Comparison of ENCODE assay signal across 9 cellular contexts in genomic region chr1:1788646-1789431, GRCh38. TPM values are rescaled to one million over a fixed set of nuclear protein-coding genes. Genes with fewer than 3 reads are reported as not detected.
DNase-seq lines count a peak whose midpoint lies in the region; ATAC-seq lines count a peak whose summit lies in the region.
"Had no signal": no experiment of that assay in that cellular context is flagged by ENCODE, and none has a peak within 500 bp of the region (broad histone marks: within the 10 kb centered on the region; RNA-seq: fewer than 3 reads in every experiment).

No MANE protein-coding gene starts in this region.

- peaks cover 81% of the 10 kb centered on the region for H3K36me3 Mint-ChIP-seq in central memory CD8-positive, alpha-beta T cell (ENCODE audit: insufficient read depth)
- peaks cover 6 to 90% (median 9%) of the 10 kb centered on the region in 3 donors for H3K36me3 Mint-ChIP-seq in naive thymus-derived CD8-positive, alpha-beta T cell

- peak overlapping the region; percentile 34 for H3K27ac Mint-ChIP-seq in central memory CD8-positive, alpha-beta T cell (ENCODE audit: low read depth)
- H3K27ac Mint-ChIP-seq in naive thymus-derived CD8-positive, alpha-beta T cell: peak overlapping the region in 6 of 10 donors; percentile 52 to 84 (median 74)

- ATAC-seq in central memory CD8-positive, alpha-beta T cell (replicated peaks; ENCODE audit: extremely low read depth, poor library complexity, severe bottlenecking): no peak
- ATAC-seq in naive thymus-derived CD8-positive, alpha-beta T cell: no peak
- no peak for ATAC-seq in GM18858 (IDR thresholded peaks at IDR 0.05; ENCODE audit: unreplicated experiment)
- ATAC-seq: activated T-cell treated with anti-CD3 and anti-CD28 coated beads, Interleukin-2, amount 50 U/mL, for 4 hours had no signal

- H3K4me1 Mint-ChIP-seq in central memory CD8-positive, alpha-beta T cell: peaks cover 15% of the 10 kb centered on the region
- peaks cover 4 to 7% (median 6%) of the 10 kb centered on the region in 4 donors for H3K4me1 Mint-ChIP-seq in naive thymus-derived CD8-positive, alpha-beta T cell

- peak; percentile 31 for DNase-seq in EH (ENCODE audit: low read depth)
- DNase-seq in KBM-7: peak; percentile 31
- DNase-seq in central memory CD8-positive, alpha-beta T cell (ENCODE audit: low spot score in 2 of 2): no peak
- no peak for DNase-seq in naive thymus-derived CD8-positive, alpha-beta T cell
- no peak for DNase-seq in cerebellar nuclear complex (lab: John Stamatoyannopoulos, UW)
- DNase-seq in amniotic stem cell (lab: John Stamatoyannopoulos, UW): no peak
- DNase-seq: activated T-cell treated with anti-CD3 and anti-CD28 coated beads, Interleukin-2, amount 50 U/mL, for 4 hours; pancreas had no signal

- H3K9me3 Mint-ChIP-seq in central memory CD8-positive, alpha-beta T cell: no peaks in the 10 kb centered on the region
- H3K9me3 Mint-ChIP-seq in naive thymus-derived CD8-positive, alpha-beta T cell: no peaks in the 10 kb centered on the region
- H3K9me3 Mint-ChIP-seq: activated T-cell treated with anti-CD3 and anti-CD28 coated beads, Interleukin-2, amount 50 U/mL, for 4 hours had no signal

- H3K27me3 Mint-ChIP-seq in central memory CD8-positive, alpha-beta T cell: no peaks in the 10 kb centered on the region
- no peaks in the 10 kb centered on the region for H3K27me3 Mint-ChIP-seq in naive thymus-derived CD8-positive, alpha-beta T cell

- POLR2A ChIA-PET in naive thymus-derived CD8-positive, alpha-beta T cell (lab: Charles Lee): interaction anchor here (0.5 to 0.8 kb wide), 2 partner anchors 111 to 178 kb away, joined by 3 read pairs; no protein-coding TSS in a partner anchor

- no peak overlapping the region for H3K4me3 Mint-ChIP-seq in central memory CD8-positive, alpha-beta T cell
- H3K4me3 Mint-ChIP-seq in naive thymus-derived CD8-positive, alpha-beta T cell: no peak overlapping the region
- H3K4me3 Mint-ChIP-seq: activated T-cell treated with anti-CD3 and anti-CD28 coated beads, Interleukin-2, amount 50 U/mL, for 4 hours had no signal

- in situ Hi-C loops in KBM-7 (cut with MboI; ENCODE audit: low pct_unique_long_range_greater_than_20kb, low sequenced_read_pairs): no loop called here

RNA-seq across cellular contexts. Expression of gene NADK, which starts 10.6 kb away (rescaled TPM):
- total RNA-seq in naive thymus-derived CD8-positive, alpha-beta T cell: 10 to 100 TPM; 47.3 to 53.9 TPM
- 10 to 100 TPM; 18.3 to 25.4 (median 19.7) TPM for polyA plus RNA-seq in naive thymus-derived CD8-positive, alpha-beta T cell

Comparison
In these comparisons a context has a peak if more than half of its experiments do, and no peak if none do; other contexts are left out.
1. DNase-seq: peak in EH (single experiment) and KBM-7 (single experiment); none in central memory CD8-positive, alpha-beta T cell (0 of 2), naive thymus-derived CD8-positive, alpha-beta T cell (0 of 10), cerebellar nuclear complex (0 of 2) and amniotic stem cell (single experiment).